Comparison of ENCODE assay signal across 9 cellular contexts in genomic region chr5:77631166-77631582, GRCh38. TPM values are rescaled to one million over a fixed set of nuclear protein-coding genes. Genes with fewer than 3 reads are reported as not detected.
DNase-seq lines count a peak whose midpoint lies in the region; ATAC-seq, FAIRE-seq and TF ChIP-seq lines count a peak whose summit lies in the region.
"Had no signal": no experiment of that assay in that cellular context is flagged by ENCODE, and none has a peak within 500 bp of the region (broad histone marks: within the 10 kb centered on the region; RNA-seq: fewer than 3 reads in every experiment).

No MANE protein-coding gene starts in this region.

- H3K4me1 ChIP-seq in HepG2 (ENCODE audit: insufficient read depth, low read length): peaks cover 9% of the 10 kb centered on the region

- FAIRE-seq in HepG2 (lab: Jason Lieb, UNC): no peak

- no TSS peak for BruUV-seq in HepG2 (replicated peaks; lab: Mats Ljungman, UMichigan)

- H3K27ac ChIP-seq in HepG2 (ENCODE audit: extremely low read length, insufficient read depth, low read length): no peak overlapping the region

- H3K4me3 ChIP-seq in GM08714 (ENCODE audit: low read length) (peak overlapping the region; percentile 69), MG63 (peak overlapping the region; percentile 55), HepG2 (replicated peaks in 1 of 3; ENCODE audit: insufficient read depth in 1 of 3, low read depth in 2 of 3, low read length in 3 of 3) (peak overlapping the region; percentile 53 to 78 (median 55))

- no peak for TF ChIP-seq POLR2A in HepG2 (IDR thresholded peaks at IDR 0.05; ENCODE audit: insufficient read depth in 1 of 2, low read depth in 2 of 2, low read length in 2 of 2)

- DNase-seq in MG63 (no peak), HepG2 (ENCODE audit: low spot score) (no peak), NCI-H1930 (lab: John Stamatoyannopoulos, UW) (no peak), NCI-H345 (lab: John Stamatoyannopoulos, UW) (no peak), NCI-H1694 (lab: John Stamatoyannopoulos, UW) (no peak), NCI-H146 treated with DMSO at 0.1 percent for 48 hours (lab: John Stamatoyannopoulos, UW; ENCODE audit: unreplicated experiment) (no peak)

- no peaks in the 10 kb centered on the region for H4K20me1 ChIP-seq in HepG2 (ENCODE audit: insufficient read depth, low read length)

- peaks cover 24% of the 10 kb centered on the region for H3K27me3 ChIP-seq in MG63
- H3K27me3 ChIP-seq in HepG2 (ENCODE audit: control insufficient read depth in 1 of 2, insufficient read depth in 2 of 2, low read length in 2 of 2): peaks cover 0 to 46% of the 10 kb centered on the region in 2 experiments; a peak in 4 of 5 replicates

- POLR2A ChIA-PET in HepG2 (lab: Yijun Ruan, JAX): no interaction called here

- WGBS in HepG2 (ENCODE audit: low lambda C conversion rate): 19% methylated on average over 13 of the region's 13 CpGs

- H3K36me3 ChIP-seq in MG63 (no peaks in the 10 kb centered on the region), HepG2 (replicated peaks in 1 of 2; ENCODE audit: control insufficient read depth in 1 of 2, insufficient read depth in 2 of 2, low read length in 2 of 2) (no peaks in the 10 kb centered on the region)

- TF ChIP-seq CTCF in HepG2 (CRISPR knock-in tag; IDR thresholded peaks at IDR 0.05): no peak

- H3K79me2 ChIP-seq in HepG2 (ENCODE audit: insufficient read depth, low read length): no peaks in the 10 kb centered on the region

- intact Hi-C loops in HepG2 (cut with micrococcal nuclease; ENCODE audit: unreplicated experiment): no loop called here

- no peak for TF ChIP-seq RAD21 in HepG2 (CRISPR knock-in tag; IDR thresholded peaks at IDR 0.05)

- H3K9me3 ChIP-seq in MG63 (no peaks in the 10 kb centered on the region), HepG2 (ENCODE audit: low read length) (no peaks in the 10 kb centered on the region)

- in situ Hi-C loops in HepG2 (cut with HindIII; ENCODE audit: extremely low pct_ligation_motif_present, low pct_unique_long_range_greater_than_20kb): no loop called here

- peak overlapping the region; percentile 93 for H3K4me2 ChIP-seq in HepG2 (ENCODE audit: low read depth, low read length)

- H3K9ac ChIP-seq in HepG2 (ENCODE audit: insufficient read depth, low read depth, low read length): no peak overlapping the region

- CTCF ChIA-PET in HepG2 (lab: Yijun Ruan, JAX; ENCODE audit: low intra/inter-chr PET ratio, low total read pairs): no interaction called here

- H2AFZ ChIP-seq in HepG2 (ENCODE audit: low read length): no peak overlapping the region

- TF ChIP-seq EP300 in HepG2 (IDR thresholded peaks at IDR 0.05; ENCODE audit: low read depth in 2 of 2, low read length in 2 of 2) (no peak), HepG2 (CRISPR knock-in tag; IDR thresholded peaks at IDR 0.05; ENCODE audit: borderline replicate concordance) (no peak)

- ATAC-seq in GM21528 (IDR thresholded peaks at IDR 0.05; ENCODE audit: low FRiP score, unreplicated experiment) (peak; percentile 33), HepG2 (no peak)

TF ChIP-seq in HepG2, 621 proteins besides CTCF, POLR2A, EP300 and RAD21:
- no peak for TF ChIP-seq SKI (IDR thresholded peaks at IDR 0.05; ENCODE audit: partially characterized antibody)
- TF ChIP-seq EZH2 (conservative IDR thresholded peaks at IDR 0.05; ENCODE audit: low read depth, low read length): 0 out of 2 replicates have a peak, but pooled peaks have one; percentile 20

RNA-seq across cellular contexts. Expression of gene OTP, which starts 7.3 kb away (rescaled TPM):
- not detected in 2 replicates for total RNA-seq in MG63 (2014; rRNA removed; shearing (Covaris generic); ENCODE audit: low replicate concordance)
- not detected in 2 replicates for total RNA-seq in HepG2 (2016; rRNA removed; fragmentation: Illumina TruSeq; extraction: Trizol)
- not detected in 2 replicates for total RNA-seq in HepG2 (2016; cell fraction: cytosol; rRNA removed; fragmentation: Illumina TruSeq; extraction: Trizol; ENCODE audit: low read depth)
- not detected in 2 replicates for total RNA-seq in HepG2 (2016; cell fraction: insoluble cytoplasmic fraction; rRNA removed; fragmentation: Illumina TruSeq; extraction: Trizol)
- not detected in 2 replicates for total RNA-seq in HepG2 (2016; cell fraction: membrane; rRNA removed; fragmentation: Illumina TruSeq; extraction: Trizol)
- not detected in 2 replicates for total RNA-seq in HepG2 (2016; cell fraction: nucleus; rRNA removed; fragmentation: Illumina TruSeq; extraction: Trizol)
- polyA plus RNA-seq in HepG2 (2011; rRNA removed): not detected in 2 replicates
- not detected in 2 replicates for polyA plus RNA-seq in HepG2 (2011; cell fraction: cytosol; rRNA removed)
- polyA plus RNA-seq in HepG2 (2011; cell fraction: nucleus; rRNA removed): not detected in 2 replicates
- not detected in 2 replicates for polyA plus RNA-seq in HepG2 (2012)
- not detected in 2 replicates for polyA plus RNA-seq in HepG2 (2016; cell fraction: cytosol; fragmentation: Illumina TruSeq; extraction: Trizol; ENCODE audit: low read depth)
- polyA plus RNA-seq in HepG2 (2016; cell fraction: insoluble cytoplasmic fraction; fragmentation: Illumina TruSeq; extraction: Trizol; ENCODE audit: low read depth): not detected in 2 replicates
- polyA plus RNA-seq in HepG2 (2016; cell fraction: membrane; fragmentation: Illumina TruSeq; extraction: Trizol; ENCODE audit: low read depth): not detected in 2 replicates
- polyA plus RNA-seq in HepG2 (2016; cell fraction: nucleus; fragmentation: Illumina TruSeq; extraction: Trizol; ENCODE audit: insufficient read depth, low read depth): not detected in 2 replicates
- polyA minus RNA-seq in HepG2 (2011; rRNA and poly(A)+ RNA removed; ENCODE audit: low replicate concordance): not detected in 2 replicates
- polyA minus RNA-seq in HepG2 (2011; cell fraction: cytosol; rRNA and poly(A)+ RNA removed): not detected in 2 replicates
- polyA minus RNA-seq in HepG2 (2011; cell fraction: nucleus; rRNA and poly(A)+ RNA removed): not detected in 2 replicates
- total RNA-seq: dermis microvascular lymphatic vessel endothelial cell had no signal
